In genomic region chrX:124401696-124402095, GRCh38 we compare ENCODE assay signal across 25 cellular contexts. TPM values are rescaled to one million over a fixed set of nuclear protein-coding genes. Genes with fewer than 3 reads are reported as not detected.
"Had no signal": no experiment of that assay in that cellular context is flagged by ENCODE, and none has a peak within 500 bp of the region (broad histone marks: within the 10 kb centered on the region; RNA-seq: fewer than 3 reads in every experiment).

No MANE protein-coding gene starts in this region.

- H3K4me3 Mint-ChIP-seq: activated naive CD4-positive, alpha-beta T cell treated with anti-CD3 and anti-CD28 coated beads, Interleukin-2, amount 10 ng/mL, durations not matched to agents 7 days and 5 days; mesothelial cell of epicardium; natural killer cell had no signal

- H3K4me3 ChIP-seq: coronary artery, esophagus muscularis mucosa, gastrocnemius medialis, left ventricle myocardium inferior, prostate gland, right atrium auricular region, thoracic aorta had no signal

- H3K4me1 Mint-ChIP-seq: natural killer cell had no signal

- DNase-seq: activated CD4-positive, alpha-beta T cell treated with anti-CD3 and anti-CD28 coated beads for 4 hours; activated CD4-positive, alpha-beta T cell treated with anti-CD3 and anti-CD28 coated beads, Interleukin-2, amount 50 U/mL, for 48 hours; activated CD4-positive, CD25-positive, alpha-beta regulatory T cell; activated CD8-positive, alpha-beta memory T cell treated with anti-CD3 and anti-CD28 coated beads, Interleukin-2, amount 50 U/mL, for 48 hours; activated effector memory CD4-positive, alpha-beta T cell treated with Interleukin-2 at 50 U/mL for 16 hours; activated naive CD4-positive, alpha-beta T cell treated with anti-CD3 and anti-CD28 coated beads, Interleukin-2, amount 10 ng/mL, durations not matched to agents 7 days and 5 days; activated T-cell treated with anti-CD3 and anti-CD28 coated beads, Interleukin-2, amount 50 U/mL, for 48 hours; amygdala; cerebellar nuclear complex; gastrocnemius medialis; hippocampal formation; kidney glomerular epithelial cell; left ventricle myocardium inferior; natural killer cell; stimulated activated CD4-positive, alpha-beta T cell treated with anti-CD3 and anti-CD28 coated beads, Interleukin-4, amount 100 ng/mL, for 24 hours; stimulated activated naive CD4-positive, alpha-beta T cell treated with Interleukin-2 at 50 U/mL for 16 hours had no signal

- H3K36me3 Mint-ChIP-seq: activated naive CD4-positive, alpha-beta T cell treated with anti-CD3 and anti-CD28 coated beads, Interleukin-2, amount 10 ng/mL, durations not matched to agents 7 days and 5 days; mesothelial cell of epicardium; natural killer cell had no signal

- H3K27ac Mint-ChIP-seq: activated naive CD4-positive, alpha-beta T cell treated with anti-CD3 and anti-CD28 coated beads, Interleukin-2, amount 10 ng/mL, durations not matched to agents 7 days and 5 days; mesothelial cell of epicardium; natural killer cell had no signal

- FAIRE-seq: bronchial epithelial cell had no signal

- H3K9me3 Mint-ChIP-seq: activated naive CD4-positive, alpha-beta T cell treated with anti-CD3 and anti-CD28 coated beads, Interleukin-2, amount 10 ng/mL, durations not matched to agents 7 days and 5 days; mesothelial cell of epicardium; natural killer cell had no signal

RNA-seq across cellular contexts. Expression of gene SH2D1A, which starts 55.3 kb away (rescaled TPM):
- total RNA-seq: bronchial epithelial cell, gastrocnemius medialis, lung microvascular endothelial cell, mesothelial cell of epicardium, ureter had no signal
